ENCODE assay signal across 16 cellular contexts in the genomic region with DNA sequence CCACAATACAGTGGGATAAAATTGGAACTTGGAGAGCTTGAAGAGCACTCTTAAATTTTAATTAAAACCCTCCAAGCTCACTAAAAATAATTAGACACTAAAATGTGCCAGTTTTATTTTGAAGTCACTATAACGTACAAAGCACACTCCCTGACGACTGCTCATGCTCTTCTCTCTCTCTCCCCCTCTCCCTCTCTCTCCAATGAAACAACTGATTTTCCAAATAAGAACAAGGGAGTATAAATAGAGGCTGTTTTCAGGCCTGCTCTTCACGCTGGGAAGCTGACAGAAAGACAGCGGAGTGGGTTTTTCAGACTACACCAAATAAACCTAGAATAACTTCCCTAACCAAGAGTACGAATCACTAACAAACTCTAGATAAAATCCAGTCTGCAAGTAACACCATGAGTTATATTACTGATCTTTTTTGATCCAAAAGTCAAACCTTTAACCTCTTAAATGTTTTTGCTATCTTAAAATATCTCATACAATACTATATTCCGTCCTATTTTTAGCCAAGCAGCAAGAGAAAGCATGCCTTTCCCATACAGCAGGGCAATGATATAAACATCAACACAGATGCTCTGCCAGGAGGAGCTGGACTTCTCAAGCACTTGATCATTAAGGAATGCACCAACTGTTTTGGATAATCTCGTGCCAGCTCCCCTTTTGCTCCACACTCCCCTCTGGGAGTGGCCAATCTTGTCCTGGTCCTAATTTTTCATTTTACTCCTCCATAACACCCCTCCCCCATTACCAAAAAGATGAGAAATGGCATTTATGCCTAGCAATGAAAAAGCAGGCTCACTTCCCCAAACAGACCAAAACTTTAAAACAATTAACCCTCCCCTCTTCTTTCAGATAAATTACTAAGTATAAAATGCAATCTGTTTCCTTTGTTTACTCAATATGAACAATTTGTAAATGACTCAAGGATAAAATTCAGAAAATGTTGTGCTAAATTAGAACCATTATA.
DNase-seq lines count a peak whose midpoint lies in the region; ATAC-seq, FAIRE-seq and TF ChIP-seq lines count a peak whose summit lies in the region.
"Had no signal": no experiment of that assay in that cellular context is flagged by ENCODE, and none has a peak within 500 bp of the region (broad histone marks: within the 10 kb centered on the region; RNA-seq: fewer than 3 reads in every experiment).

No MANE protein-coding gene starts in this region.

- H2AFZ ChIP-seq in neural progenitor cell (replicated peaks), result peak overlapping the region; percentile 75

- H3K27ac ChIP-seq in neural progenitor cell, result no peak overlapping the region
- H3K27ac ChIP-seq: ovary had no signal

- peak overlapping the region; percentile 86 for H3K27ac Mint-ChIP-seq in neural progenitor cell

- no peak overlapping the region for H3K4me3 ChIP-seq in neural progenitor cell
- H3K4me3 ChIP-seq: ovary had no signal

- H3K27me3 ChIP-seq in neural progenitor cell, result no peaks in the 10 kb centered on the region
- H3K27me3 ChIP-seq: ovary had no signal

- peak; percentile 78 for ATAC-seq in Right ventricle myocardium superior (ENCODE audit: poor library complexity)
- no peak for ATAC-seq in GM21723 (IDR thresholded peaks at IDR 0.05; ENCODE audit: unreplicated experiment)
- ATAC-seq in HG02938 (IDR thresholded peaks at IDR 0.05; ENCODE audit: unreplicated experiment), result no peak
- ATAC-seq: activated CD4-positive, CD25-positive, alpha-beta regulatory T cell treated with anti-CD3 and anti-CD28 coated beads, Interleukin-2, amount 50 U/mL, for 24 hours; activated naive CD4-positive, alpha-beta T cell treated with anti-CD3 and anti-CD28 coated beads, Interleukin-2, amount 50 U/mL, for 72 hours had no signal

- peaks cover 6% of the 10 kb centered on the region for H3K4me1 ChIP-seq in neural progenitor cell

- no peaks in the 10 kb centered on the region for H3K9me3 ChIP-seq in neural progenitor cell (ENCODE audit: low read depth)
- H3K9me3 ChIP-seq: ovary had no signal

- intact Hi-C loops in Right ventricle myocardium superior (cut with DNase I), result no loop called here

- DNase-seq in EH (ENCODE audit: low read depth) (peak; percentile 58), NCI-H226 (peak; percentile 3), Right ventricle myocardium superior (no peak), neural progenitor cell (ENCODE audit: low spot score) (peak; percentile 3), SK-N-DZ (ENCODE audit: low spot score) (no peak), D721Med (ENCODE audit: insufficient read length, low spot score) (no peak)
- DNase-seq: cerebellar nuclear complex; DMS79; NCI-H2081 treated with DMSO at 0.1 percent for 48 hours; OCI-M1; ovary; stimulated activated CD4-positive, alpha-beta T cell treated with anti-CD3 and anti-CD28 coated beads, Interleukin-15, amount 100 ng/mL, for 24 hours had no signal

- H3K4me1 Mint-ChIP-seq in neural progenitor cell, result peaks cover 11% of the 10 kb centered on the region

- no peaks in the 10 kb centered on the region for H3K27me3 Mint-ChIP-seq in neural progenitor cell (ENCODE audit: insufficient read depth, low read depth)

- H3K4me2 ChIP-seq in neural progenitor cell, result no peak overlapping the region

- no peaks in the 10 kb centered on the region for H3F3A ChIP-seq in neural progenitor cell (ENCODE audit: low read depth)

- no peaks in the 10 kb centered on the region for H3K36me3 Mint-ChIP-seq in neural progenitor cell
- H3K36me3 Mint-ChIP-seq: activated naive CD4-positive, alpha-beta T cell treated with anti-CD3 and anti-CD28 coated beads, Interleukin-2, amount 50 U/mL, for 72 hours had no signal

- no peak overlapping the region for H3K4me3 Mint-ChIP-seq in neural progenitor cell

- peak overlapping the region; percentile 33 for H3K9ac ChIP-seq in neural progenitor cell

- H3K36me3 ChIP-seq in neural progenitor cell, result no peaks in the 10 kb centered on the region
- H3K36me3 ChIP-seq: ovary had no signal

- H4K20me1 ChIP-seq in neural progenitor cell (ENCODE audit: low read depth), result no peaks in the 10 kb centered on the region

- FAIRE-seq in D721Med (lab: Jason Lieb, UNC), result no peak

- no peaks in the 10 kb centered on the region for H3K9me3 Mint-ChIP-seq in neural progenitor cell

- TF ChIP-seq CTCF in neural progenitor cell (IDR thresholded peaks at IDR 0.05) (no peak), D721Med (IDR thresholded peaks at IDR 0.05; ENCODE audit: insufficient read depth, missing control alignments) (no peak)

- H3K79me2 ChIP-seq in neural progenitor cell (ENCODE audit: low read depth), result no peaks in the 10 kb centered on the region

Comparison
In these comparisons a context has a peak if more than half of its experiments do, and no peak if none do; other contexts are left out.
1. DNase-seq: peak in EH (single experiment), NCI-H226 (single experiment) and neural progenitor cell (single experiment); none in Right ventricle myocardium superior (single experiment), SK-N-DZ (single experiment) and D721Med (single experiment).